In genomic region chr19:35744335-35744687, GRCh38 we compare ENCODE assay signal across 9 cellular contexts. TPM values are rescaled to one million over a fixed set of nuclear protein-coding genes. Genes with fewer than 3 reads are reported as not detected.
DNase-seq lines count a peak whose midpoint lies in the region; ATAC-seq and TF ChIP-seq lines count a peak whose summit lies in the region.
"Had no signal": no experiment of that assay in that cellular context is flagged by ENCODE, and none has a peak within 500 bp of the region (broad histone marks: within the 10 kb centered on the region; RNA-seq: fewer than 3 reads in every experiment).

No MANE protein-coding gene starts in this region.

- intact Hi-C loops in heart right ventricle (cut with DNase I) (loop anchor here in 5 of 10 donors (2.0 to 10.0 kb wide), 4 partner anchors 26 to 190 kb away; partner anchors contain the start of genes LRFN3 (in 2 of the 5) and KMT2B (in 1 of the 5)), Right ventricle myocardium inferior (cut with DNase I) (loop anchor here (10.0 kb wide), 1 partner anchor 370 kb away; the partner anchor contains the start of genes OVOL3, POLR2I and TBCB), breast epithelium (cut with DNase I; ENCODE audit: low total_unique reads) (no loop called here), uterus (cut with DNase I; ENCODE audit: low total_unique reads) (no loop called here)

- H3K4me3 ChIP-seq in heart right ventricle (peak overlapping the region in 9 of 10 donors; percentile 69 to 97 (median 84)), breast epithelium (peak overlapping the region; percentile 89 to 98 (median 97)), mononuclear cell (ENCODE audit: low read length) (peak overlapping the region; percentile 86), uterus (peak overlapping the region; percentile 92 to 100)

- ATAC-seq in heart right ventricle (no peak), Right ventricle myocardium inferior (no peak), HG03571 (IDR thresholded peaks at IDR 0.05; ENCODE audit: unreplicated experiment) (no peak)

- peak overlapping the region in 9 of 10 donors; percentile 97 to 100 (median 100) for H3K27ac ChIP-seq in heart right ventricle
- H3K27ac ChIP-seq in breast epithelium, result peak overlapping the region; percentile 100
- peak overlapping the region; percentile 100 for H3K27ac ChIP-seq in uterus

- H3K27me3 ChIP-seq in heart right ventricle (no peaks in the 10 kb centered on the region), breast epithelium (no peaks in the 10 kb centered on the region), mononuclear cell (ENCODE audit: insufficient read depth, low read length) (no peaks in the 10 kb centered on the region), uterus (no peaks in the 10 kb centered on the region)

- no peaks in the 10 kb centered on the region for H3K9me3 ChIP-seq in heart right ventricle
- H3K9me3 ChIP-seq in breast epithelium, result no peaks in the 10 kb centered on the region
- H3K9me3 ChIP-seq in mononuclear cell (ENCODE audit: low read depth, low read length), result no peaks in the 10 kb centered on the region
- no peaks in the 10 kb centered on the region for H3K9me3 ChIP-seq in uterus

- DNase-seq in heart right ventricle (no peak), Right ventricle myocardium inferior (ENCODE audit: missing footprints) (no peak), breast epithelium (ENCODE audit: low spot score in 2 of 2) (no peak), uterus (no peak), H4 (ENCODE audit: low spot score) (no peak)
- no peak for DNase-seq in stimulated activated CD4-positive, alpha-beta T cell treated with anti-CD3 and anti-CD28 coated beads, Interleukin-4, amount 100 ng/mL, for 4 hours

- no peak for TF ChIP-seq POLR2A in breast epithelium (IDR thresholded peaks at IDR 0.05)
- no peak for TF ChIP-seq POLR2A in uterus (IDR thresholded peaks at IDR 0.05)

- no peak for TF ChIP-seq CTCF in heart right ventricle (IDR thresholded peaks at IDR 0.05)
- no peak for TF ChIP-seq CTCF in breast epithelium (IDR thresholded peaks at IDR 0.05)
- TF ChIP-seq CTCF in uterus (IDR thresholded peaks at IDR 0.05), result no peak

- H3K4me1 ChIP-seq in heart right ventricle (peaks cover 6 to 77% (median 53%) of the 10 kb centered on the region in 9 donors), breast epithelium (peaks cover 6 to 27% of the 10 kb centered on the region in 2 donors), mononuclear cell (ENCODE audit: insufficient read depth, low read length) (peaks cover 74% of the 10 kb centered on the region), uterus (peaks cover 6 to 26% of the 10 kb centered on the region in 2 donors)

- WGBS in heart right ventricle, 2 donors, result 62 to 63% methylated on average over 8 of the region's 8 CpGs

- H3K36me3 ChIP-seq in heart right ventricle (peaks cover 0 to 15% (median 0%) of the 10 kb centered on the region in 9 donors), breast epithelium (no peaks in the 10 kb centered on the region), uterus (no peaks in the 10 kb centered on the region)

RNA-seq across cellular contexts. Expression of gene U2AF1L4, which starts 0.9 kb away (rescaled TPM):
- total RNA-seq in heart right ventricle (10 to 100 TPM; 17.4 to 35.1 (median 20.3) TPM), Right ventricle myocardium inferior (19.5 TPM), breast epithelium (10 to 100 TPM; 15.7 to 37.5 (median 19.5) TPM), mononuclear cell (18.4 TPM), uterus (100 to 1,000 TPM in 1 of 4 donors, 10 to 100 TPM in 2, 1 to 10 TPM in 1; 6.5 to 116 (median 19.5) TPM)
- polyA plus RNA-seq in heart right ventricle, result 10 to 100 TPM; 11.5 to 57.7 TPM
- 25.2 and 27.5 TPM in 2 replicates for total RNA-seq in H4 (2014; rRNA removed; shearing (Covaris generic))

RNA-seq across cellular contexts. Expression of gene PSENEN, which starts 1.1 kb away (rescaled TPM):
- total RNA-seq in heart right ventricle (10 to 100 TPM; 34.8 to 70.7 (median 44.9) TPM), Right ventricle myocardium inferior (44.7 TPM), breast epithelium (10 to 100 TPM; 37.4 to 54.1 (median 54.0) TPM), mononuclear cell (8.0 TPM), uterus (10 to 100 TPM in 3 of 4 donors, 1 to 10 TPM in 1; 5.3 to 37.3 (median 18.8) TPM)
- polyA plus RNA-seq in heart right ventricle, result 100 to 1,000 TPM in 1 of 2 donors, 10 to 100 TPM in 1; 69.3 to 149 TPM
- total RNA-seq in H4 (2014; rRNA removed; shearing (Covaris generic)), result 91.4 and 100 TPM in 2 replicates

RNA-seq across cellular contexts. Expression of gene IGFLR1, which starts 2.1 kb away (rescaled TPM):
- total RNA-seq in heart right ventricle (10 to 100 TPM in 1 of 10 donors, 1 to 10 TPM in 9; 1.1 to 17.1 (median 2.3) TPM), Right ventricle myocardium inferior (5.1 TPM), breast epithelium (10 to 100 TPM in 2 of 3 donors, 1 to 10 TPM in 1; 8.8 to 16.1 (median 14.1) TPM), mononuclear cell (8.7 TPM), uterus (1 to 10 TPM in 3 of 4 donors, under 1 TPM in 1; 0.77 to 5.3 (median 2.2) TPM)
- polyA plus RNA-seq in heart right ventricle, result 10 to 100 TPM in 1 of 2 donors, 1 to 10 TPM in 1; 6.6 to 13.3 TPM
- total RNA-seq in H4 (2014; rRNA removed; shearing (Covaris generic)), result 6.2 and 31.2 TPM in 2 replicates

RNA-seq across cellular contexts. Expression of gene LIN37, which starts 4.1 kb away (rescaled TPM):
- total RNA-seq in heart right ventricle (1 to 10 TPM; 4.0 to 9.3 (median 4.8) TPM), Right ventricle myocardium inferior (8.2 TPM), breast epithelium (10 to 100 TPM; 12.8 to 15.4 (median 14.2) TPM), mononuclear cell (1.9 TPM), uterus (10 to 100 TPM in 3 of 4 donors, 1 to 10 TPM in 1; 6.8 to 31.6 (median 16.9) TPM)
- 10 to 100 TPM; 25.2 to 29.4 TPM for polyA plus RNA-seq in heart right ventricle
- 11.5 and 15.5 TPM in 2 replicates for total RNA-seq in H4 (2014; rRNA removed; shearing (Covaris generic))

RNA-seq across cellular contexts. Expression of gene HSPB6, which starts 12.5 kb away (rescaled TPM):
- 1,000 to 10,000 TPM in 5 of 10 donors, 100 to 1,000 TPM in 5; 448 to 1,269 (median 1,031) TPM for total RNA-seq in heart right ventricle
- 100 to 1,000 TPM; 387 to 822 TPM for polyA plus RNA-seq in heart right ventricle
- 662 TPM for total RNA-seq in Right ventricle myocardium inferior
- total RNA-seq in breast epithelium, result 100 to 1,000 TPM in 1 of 3 donors, 10 to 100 TPM in 2; 31.0 to 144 (median 81.9) TPM
- not detected for total RNA-seq in mononuclear cell
- total RNA-seq in uterus, result 100 to 1,000 TPM in 3 of 4 donors, 10 to 100 TPM in 1; 24.5 to 217 (median 134) TPM
- not detected in 2 replicates for total RNA-seq in H4 (2014; rRNA removed; shearing (Covaris generic))
- total RNA-seq: HT1080 had no signal
